ENCODE assay signal across 11 cellular contexts in the genomic region with DNA sequence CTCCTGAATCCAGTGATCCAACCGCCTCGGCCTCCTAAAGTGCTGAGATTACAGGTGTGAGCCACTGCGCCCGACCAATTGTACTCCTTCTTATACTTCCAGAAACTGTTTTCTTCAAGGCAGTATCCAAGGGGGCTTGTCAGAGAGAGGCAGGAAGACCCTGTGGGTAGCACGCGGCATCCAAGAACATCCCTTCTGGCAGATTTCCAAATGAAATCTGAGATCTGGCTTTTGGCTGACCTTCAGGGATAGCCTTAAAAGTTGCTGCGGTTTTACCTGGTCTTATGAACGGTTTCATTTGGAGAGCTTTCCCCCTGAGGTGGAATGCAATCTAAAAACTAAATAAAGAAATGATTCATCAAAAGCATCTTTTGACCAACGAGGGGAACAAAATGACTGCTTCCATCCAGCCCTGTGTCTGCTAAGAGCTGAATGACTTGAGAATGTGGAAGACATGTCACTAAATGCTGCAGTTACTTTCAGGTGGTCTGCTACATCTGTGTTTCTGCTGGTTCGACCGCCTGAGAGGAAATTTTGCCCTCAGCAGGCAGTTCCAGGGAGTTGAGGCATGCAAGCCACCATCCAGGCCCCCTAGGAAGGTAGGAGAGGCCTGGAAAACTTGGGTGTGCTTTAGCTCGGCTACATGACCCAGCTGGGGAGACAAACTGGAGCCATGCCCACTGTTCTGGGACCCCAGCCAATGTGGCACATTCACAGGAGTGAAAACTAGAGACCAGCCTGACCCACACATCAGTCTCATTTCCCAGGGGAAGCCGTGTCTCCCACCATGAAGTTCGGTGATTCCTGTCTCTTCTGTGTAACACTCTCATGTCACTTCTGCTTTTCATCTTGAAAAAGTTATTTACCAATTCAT.
A peak's percentile ranks its signal among the peaks of the same experiment; 100 is the strongest.
DNase-seq lines count a peak whose midpoint lies in the region; ATAC-seq and TF ChIP-seq lines count a peak whose summit lies in the region.
"Had no signal": no experiment of that assay in that cellular context is flagged by ENCODE, and none has a peak within 500 bp of the region (broad histone marks: within the 10 kb centered on the region; RNA-seq: fewer than 3 reads in every experiment).

No MANE protein-coding gene starts in this region.

- TF ChIP-seq RAD21 in Ishikawa (IDR thresholded peaks at IDR 0.05; ENCODE audit: low read depth), result no peak

- peaks cover 35% of the 10 kb centered on the region for H3K4me1 Mint-ChIP-seq in activated CD8-positive, alpha-beta memory T cell treated with anti-CD3 and anti-CD28 coated beads, Interleukin-2, amount 10 ng/mL, durations not matched to agents 7 days and 5 days
- peaks cover 8 to 20% of the 10 kb centered on the region in 2 donors for H3K4me1 Mint-ChIP-seq in stimulated activated naive B cell treated with anti-CD40 and anti-IgM and Interleukin-4, amounts not matched to agents 10 μg/mL and 1 μg/mL and 100 μg/mL, for 72 hours

- TF ChIP-seq EP300 in Ishikawa (IDR thresholded peaks at IDR 0.05; ENCODE audit: borderline replicate concordance), result no peak

- CTCF ChIA-PET in activated CD8-positive, alpha-beta memory T cell treated with anti-CD3 and anti-CD28 coated beads, Interleukin-2, amount 10 ng/mL, durations not matched to agents 7 days and 5 days (lab: Charles Lee), result no interaction called here

- H3K36me3 Mint-ChIP-seq in activated CD8-positive, alpha-beta memory T cell treated with anti-CD3 and anti-CD28 coated beads, Interleukin-2, amount 10 ng/mL, durations not matched to agents 7 days and 5 days, result peaks cover 21% of the 10 kb centered on the region
- peaks cover 0 to under 1% of the 10 kb centered on the region in 2 donors for H3K36me3 Mint-ChIP-seq in stimulated activated naive B cell treated with anti-CD40 and anti-IgM and Interleukin-4, amounts not matched to agents 10 μg/mL and 1 μg/mL and 100 μg/mL, for 72 hours

- H3K27ac Mint-ChIP-seq in activated CD8-positive, alpha-beta memory T cell treated with anti-CD3 and anti-CD28 coated beads, Interleukin-2, amount 10 ng/mL, durations not matched to agents 7 days and 5 days, result no peak overlapping the region
- H3K27ac Mint-ChIP-seq in stimulated activated naive B cell treated with anti-CD40 and anti-IgM and Interleukin-4, amounts not matched to agents 10 μg/mL and 1 μg/mL and 100 μg/mL, for 72 hours, result no peak overlapping the region

- peak; percentile 52 for DNase-seq in activated CD8-positive, alpha-beta memory T cell treated with anti-CD3 and anti-CD28 coated beads, Interleukin-2, amount 10 ng/mL, durations not matched to agents 7 days and 5 days
- DNase-seq in activated CD8-positive, alpha-beta memory T cell treated with anti-CD3 and anti-CD28 coated beads, Interleukin-2, amount 50 U/mL, for 4 hours, result no peak
- DNase-seq in stimulated activated naive B cell treated with anti-CD40 and anti-IgM and Interleukin-4, amounts not matched to agents 10 μg/mL and 1 μg/mL and 100 μg/mL, for 72 hours, result no peak
- DNase-seq in NOMO-1 (lab: John Stamatoyannopoulos, UW; ENCODE audit: unreplicated experiment in 2 of 2), result no peak
- DNase-seq in activated CD4-positive, alpha-beta T cell treated with anti-CD3 and anti-CD28 coated beads, Interleukin-2, amount 50 U/mL, for 4 hours, result no peak
- no peak for DNase-seq in GF-D8 (lab: John Stamatoyannopoulos, UW)
- DNase-seq: NCI-H1105 treated with DMSO at 0.1 percent for 48 hours had no signal

- H3K4me3 Mint-ChIP-seq in activated CD8-positive, alpha-beta memory T cell treated with anti-CD3 and anti-CD28 coated beads, Interleukin-2, amount 10 ng/mL, durations not matched to agents 7 days and 5 days, result no peak overlapping the region
- no peak overlapping the region for H3K4me3 Mint-ChIP-seq in stimulated activated naive B cell treated with anti-CD40 and anti-IgM and Interleukin-4, amounts not matched to agents 10 μg/mL and 1 μg/mL and 100 μg/mL, for 72 hours

- peak; percentile 81 for ATAC-seq in activated CD8-positive, alpha-beta memory T cell treated with anti-CD3 and anti-CD28 coated beads, Interleukin-2, amount 10 ng/mL, durations not matched to agents 7 days and 5 days
- peak; percentile 57 for ATAC-seq in GM21529 (IDR thresholded peaks at IDR 0.05; ENCODE audit: unreplicated experiment)
- ATAC-seq in stimulated activated naive B cell treated with anti-CD40 and anti-IgM and Interleukin-4, amounts not matched to agents 10 μg/mL and 1 μg/mL and 100 μg/mL, for 72 hours (replicated peaks), result peak; percentile 64 to 75
- ATAC-seq: esophagus mucosa, left lobe of liver had no signal

- H3K9me3 Mint-ChIP-seq in activated CD8-positive, alpha-beta memory T cell treated with anti-CD3 and anti-CD28 coated beads, Interleukin-2, amount 10 ng/mL, durations not matched to agents 7 days and 5 days (ENCODE audit: low read depth), result peaks cover 5% of the 10 kb centered on the region
- peaks cover under 1 to 8% of the 10 kb centered on the region in 2 donors for H3K9me3 Mint-ChIP-seq in stimulated activated naive B cell treated with anti-CD40 and anti-IgM and Interleukin-4, amounts not matched to agents 10 μg/mL and 1 μg/mL and 100 μg/mL, for 72 hours

- H3K27me3 Mint-ChIP-seq in activated CD8-positive, alpha-beta memory T cell treated with anti-CD3 and anti-CD28 coated beads, Interleukin-2, amount 10 ng/mL, durations not matched to agents 7 days and 5 days, result peaks cover 9% of the 10 kb centered on the region
- no peaks in the 10 kb centered on the region for H3K27me3 Mint-ChIP-seq in stimulated activated naive B cell treated with anti-CD40 and anti-IgM and Interleukin-4, amounts not matched to agents 10 μg/mL and 1 μg/mL and 100 μg/mL, for 72 hours

TF ChIP-seq in Ishikawa, 13 proteins besides CTCF, POLR2A, EP300 and RAD21:
- TF ChIP-seq, protein P1, sequence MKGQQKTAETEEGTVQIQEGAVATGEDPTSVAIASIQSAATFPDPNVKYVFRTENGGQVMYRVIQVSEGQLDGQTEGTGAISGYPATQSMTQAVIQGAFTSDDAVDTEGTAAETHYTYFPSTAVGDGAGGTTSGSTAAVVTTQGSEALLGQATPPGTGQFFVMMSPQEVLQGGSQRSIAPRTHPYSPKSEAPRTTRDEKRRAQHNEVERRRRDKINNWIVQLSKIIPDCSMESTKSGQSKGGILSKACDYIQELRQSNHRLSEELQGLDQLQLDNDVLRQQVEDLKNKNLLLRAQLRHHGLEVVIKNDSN (IDR thresholded peaks at IDR 0.05), result no peak
- TF ChIP-seq NFIC (IDR thresholded peaks at IDR 0.05) (peak; percentile 75), EGR1 (IDR thresholded peaks at IDR 0.05) (no peak), TAF1 (IDR thresholded peaks at IDR 0.05; ENCODE audit: low read depth) (no peak)
TF ChIP-seq in Ishikawa: peak in this region for 1.
